17 cellular contexts compared by ENCODE assay signal in genomic region chr11:71946144-71946571, GRCh38.
A peak's percentile ranks its signal among the peaks of the same experiment; 100 is the strongest.
DNase-seq lines count a peak whose midpoint lies in the region; ATAC-seq and TF ChIP-seq lines count a peak whose summit lies in the region.
"Had no signal": no experiment of that assay in that cellular context is flagged by ENCODE, and none has a peak within 500 bp of the region (broad histone marks: within the 10 kb centered on the region; RNA-seq: fewer than 3 reads in every experiment).

No MANE protein-coding gene starts in this region.

- H3K27me3 Mint-ChIP-seq in activated naive CD4-positive, alpha-beta T cell treated with anti-CD3 and anti-CD28 coated beads, Interleukin-2, amount 10 ng/mL, durations not matched to agents 7 days and 5 days, result no peaks in the 10 kb centered on the region
- no peaks in the 10 kb centered on the region for H3K27me3 Mint-ChIP-seq in stimulated activated naive CD8-positive, alpha-beta T cell treated with anti-CD3 and anti-CD28 coated beads, Interleukin-15, amount 100 ng/mL, for 72 hours

- peak; percentile 39; the same call in 1 of the 3 replicates for ATAC-seq in SK-N-SH treated with all-trans-retinoic acid at 6 μM for 48 hours
- peak; percentile 58 for ATAC-seq in stimulated activated naive CD8-positive, alpha-beta T cell treated with anti-CD3 and anti-CD28 coated beads, Interleukin-15, amount 100 ng/mL, for 72 hours
- ATAC-seq in GM19023 (IDR thresholded peaks at IDR 0.05; ENCODE audit: unreplicated experiment), result no peak
- ATAC-seq in HG02852 (IDR thresholded peaks at IDR 0.05; ENCODE audit: unreplicated experiment), result no peak
- ATAC-seq: HCT116 had no signal

- CTCF ChIA-PET in activated naive CD4-positive, alpha-beta T cell treated with anti-CD3 and anti-CD28 coated beads, Interleukin-2, amount 10 ng/mL, durations not matched to agents 7 days and 5 days (lab: Charles Lee), result no interaction called here

- no peaks in the 10 kb centered on the region for H3K9me3 Mint-ChIP-seq in activated naive CD4-positive, alpha-beta T cell treated with anti-CD3 and anti-CD28 coated beads, Interleukin-2, amount 10 ng/mL, durations not matched to agents 7 days and 5 days
- no peaks in the 10 kb centered on the region for H3K9me3 Mint-ChIP-seq in stimulated activated naive CD8-positive, alpha-beta T cell treated with anti-CD3 and anti-CD28 coated beads, Interleukin-15, amount 100 ng/mL, for 72 hours
- H3K9me3 Mint-ChIP-seq: neural progenitor cell had no signal

- TF ChIP-seq CTCF in fibroblast of pulmonary artery (IDR thresholded peaks at IDR 0.05; ENCODE audit: low read length, missing control alignments), result no peak

- no peak overlapping the region for H3K27ac Mint-ChIP-seq in activated naive CD4-positive, alpha-beta T cell treated with anti-CD3 and anti-CD28 coated beads, Interleukin-2, amount 10 ng/mL, durations not matched to agents 7 days and 5 days
- H3K27ac Mint-ChIP-seq in stimulated activated naive CD8-positive, alpha-beta T cell treated with anti-CD3 and anti-CD28 coated beads, Interleukin-15, amount 100 ng/mL, for 72 hours, result peak overlapping the region; percentile 16 to 82
- H3K27ac Mint-ChIP-seq: neural progenitor cell had no signal

- H3K4me1 Mint-ChIP-seq in activated naive CD4-positive, alpha-beta T cell treated with anti-CD3 and anti-CD28 coated beads, Interleukin-2, amount 10 ng/mL, durations not matched to agents 7 days and 5 days, result peaks cover 7% of the 10 kb centered on the region
- H3K4me1 Mint-ChIP-seq in stimulated activated naive CD8-positive, alpha-beta T cell treated with anti-CD3 and anti-CD28 coated beads, Interleukin-15, amount 100 ng/mL, for 72 hours, result peaks cover 20% of the 10 kb centered on the region

- peak; percentile 14 for DNase-seq in activated naive CD4-positive, alpha-beta T cell treated with Interleukin-2 at 50 U/mL for 16 hours
- DNase-seq in activated naive CD4-positive, alpha-beta T cell treated with anti-CD3 and anti-CD28 coated beads, Interleukin-2, amount 10 ng/mL, durations not matched to agents 7 days and 5 days, result no peak
- DNase-seq in fibroblast of pulmonary artery (ENCODE audit: low read depth) (peak; percentile 55), nucleus accumbens (lab: John Stamatoyannopoulos, UW) (no peak)
- DNase-seq in stimulated activated naive CD8-positive, alpha-beta T cell treated with anti-CD3 and anti-CD28 coated beads, Interleukin-15, amount 100 ng/mL, for 72 hours, result no peak
- DNase-seq: effector CD8-positive, alpha-beta T cell; MM.1S; NCI-H526 treated with DMSO at 0.1 percent for 48 hours; stimulated activated CD4-positive, alpha-beta T cell treated with anti-CD3 and anti-CD28 coated beads, Interleukin-2, amount 100 ng/mL, for 48 hours; T-helper 9 cell had no signal

- no peak overlapping the region for H3K4me3 ChIP-seq in fibroblast of pulmonary artery (replicated peaks; ENCODE audit: low read depth, low read length)
- H3K4me3 ChIP-seq: BLaER1, neural progenitor cell, thoracic aorta had no signal

- H3K36me3 Mint-ChIP-seq in activated naive CD4-positive, alpha-beta T cell treated with anti-CD3 and anti-CD28 coated beads, Interleukin-2, amount 10 ng/mL, durations not matched to agents 7 days and 5 days, result no peaks in the 10 kb centered on the region

- no peak overlapping the region for H3K4me3 Mint-ChIP-seq in activated naive CD4-positive, alpha-beta T cell treated with anti-CD3 and anti-CD28 coated beads, Interleukin-2, amount 10 ng/mL, durations not matched to agents 7 days and 5 days
- no peak overlapping the region for H3K4me3 Mint-ChIP-seq in stimulated activated naive CD8-positive, alpha-beta T cell treated with anti-CD3 and anti-CD28 coated beads, Interleukin-15, amount 100 ng/mL, for 72 hours
- H3K4me3 Mint-ChIP-seq: neural progenitor cell had no signal

TF ChIP-seq in SK-N-SH treated with all-trans-retinoic acid at 6 μM for 48 hours, 23 proteins besides CTCF, POLR2A, EP300 and RAD21:
- TF ChIP-seq ZNF8 (CRISPR knock-in tag; IDR thresholded peaks at IDR 0.05) (no peak), TCF4 (CRISPR knock-in tag; IDR thresholded peaks at IDR 0.05; ENCODE audit: borderline replicate concordance) (no peak), CREB5 (CRISPR knock-in tag; IDR thresholded peaks at IDR 0.05; ENCODE audit: low read depth) (no peak), ARNTL (CRISPR knock-in tag; IDR thresholded peaks at IDR 0.05; ENCODE audit: borderline replicate concordance, low read depth) (no peak)
TF ChIP-seq in SK-N-SH treated with all-trans-retinoic acid at 6 μM for 48 hours: peak in this region for 0.

Comparison
In these comparisons a context has a peak if more than half of its experiments do, and no peak if none do; other contexts are left out.
1. DNase-seq: peak in activated naive CD4-positive, alpha-beta T cell treated with Interleukin-2 at 50 U/mL for 16 hours (single experiment) and fibroblast of pulmonary artery (single experiment); none in activated naive CD4-positive, alpha-beta T cell treated with anti-CD3 and anti-CD28 coated beads, Interleukin-2, amount 10 ng/mL, durations not matched to agents 7 days and 5 days (single experiment), stimulated activated naive CD8-positive, alpha-beta T cell treated with anti-CD3 and anti-CD28 coated beads, Interleukin-15, amount 100 ng/mL, for 72 hours (0 of 2) and nucleus accumbens (0 of 56).
2. ATAC-seq: peak in SK-N-SH treated with all-trans-retinoic acid at 6 μM for 48 hours (single experiment) and stimulated activated naive CD8-positive, alpha-beta T cell treated with anti-CD3 and anti-CD28 coated beads, Interleukin-15, amount 100 ng/mL, for 72 hours (single experiment); none in GM19023 (single experiment) and HG02852 (single experiment).